Comparison of ENCODE assay signal across 14 cellular contexts in the genomic region with DNA sequence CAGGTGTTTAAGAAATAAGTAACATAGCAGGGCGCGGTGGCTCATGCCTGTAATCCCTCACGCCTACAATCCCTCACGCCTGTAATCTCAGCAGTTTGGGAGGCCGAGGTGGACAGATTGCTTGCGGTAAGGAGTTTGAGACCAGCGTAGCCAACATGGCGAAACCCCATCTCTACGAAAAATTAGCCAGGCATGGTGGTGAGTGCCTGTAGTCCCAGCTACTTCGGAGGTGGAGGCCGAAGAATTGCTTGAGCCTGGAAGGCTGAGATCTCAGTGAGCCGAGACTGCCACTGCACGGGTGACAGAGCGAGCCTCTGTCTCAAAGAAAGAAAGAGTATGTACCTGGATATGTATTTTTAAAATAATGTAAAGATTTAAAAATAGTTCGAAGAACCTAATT. TPM values are rescaled to one million over a fixed set of nuclear protein-coding genes. Genes with fewer than 3 reads are reported as not detected.
A peak's percentile ranks its signal among the peaks of the same experiment; 100 is the strongest.
DNase-seq lines count a peak whose midpoint lies in the region; ATAC-seq and TF ChIP-seq lines count a peak whose summit lies in the region.
"Not testable (repeated sequence)": the region's sequence is repeated elsewhere in the genome, so short reads cannot be mapped to it uniquely, and the experiment has no call there.
"Had no signal": no experiment of that assay in that cellular context is flagged by ENCODE, and none has a peak within 500 bp of the region (broad histone marks: within the 10 kb centered on the region; RNA-seq: fewer than 3 reads in every experiment).

No MANE protein-coding gene starts in this region.

- not testable (repeated sequence) for ATAC-seq in gastroesophageal sphincter; naive B cell (ENCODE audit: low read depth in 2 of 2)

- H3K4me3 ChIP-seq in NB4 (ENCODE audit: low read depth, low read length) (peak overlapping the region; percentile 69), breast epithelium (peak overlapping the region in 1 of 3 donors; percentile 44), spleen (peak overlapping the region in 1 of 8 donors; percentile 33)
- H3K4me3 ChIP-seq in gastroesophageal sphincter: not testable (repeated sequence)

- not testable (repeated sequence) for H3K9me3 ChIP-seq in breast epithelium, gastroesophageal sphincter, spleen

- H3K36me3 Mint-ChIP-seq in Calu3 (ENCODE audit: insufficient read depth, unreplicated experiment); naive B cell: not testable (repeated sequence)

- TF ChIP-seq POLR2A in NB4 (IDR thresholded peaks at IDR 0.05; ENCODE audit: extremely low read depth, insufficient read length); breast epithelium (IDR thresholded peaks at IDR 0.05); gastroesophageal sphincter (IDR thresholded peaks at IDR 0.05); spleen (IDR thresholded peaks at IDR 0.05): not testable (repeated sequence)

- not testable (repeated sequence) for H3K27me3 ChIP-seq in breast epithelium; gastroesophageal sphincter; spleen (replicated peaks in 1 of 7)

- H3K36me3 ChIP-seq in breast epithelium, gastroesophageal sphincter, spleen: not testable (repeated sequence)

- CTCF ChIA-PET in Calu3 (lab: Charles Lee): not testable (repeated sequence)

- intact Hi-C loops in Calu3 (cut with micrococcal nuclease; ENCODE audit: unreplicated experiment); breast epithelium (cut with DNase I; ENCODE audit: low total_unique reads); spleen (cut with DNase I; ENCODE audit: low total_unique reads): not testable (repeated sequence)

- peak overlapping the region; percentile 84 for H3K27ac ChIP-seq in 22Rv1
- peak overlapping the region; percentile 95 for H3K27ac ChIP-seq in VCaP
- H3K27ac ChIP-seq in breast epithelium: peak overlapping the region; percentile 75 to 86
- peak overlapping the region in 3 of 4 donors; percentile 45 to 66 (median 59) for H3K27ac ChIP-seq in gastroesophageal sphincter
- H3K27ac ChIP-seq in spleen: peak overlapping the region in 7 of 8 donors; percentile 30 to 75 (median 45)

- H3K27me3 Mint-ChIP-seq in Calu3 (ENCODE audit: unreplicated experiment): not testable (repeated sequence)
- peaks cover 0 to 29% (median 5%) of the 10 kb centered on the region in 3 donors for H3K27me3 Mint-ChIP-seq in naive B cell

- H3K4me3 Mint-ChIP-seq in Calu3 (ENCODE audit: low read depth, unreplicated experiment) (peak overlapping the region; percentile 58), naive B cell (peak overlapping the region in 2 of 8 donors; percentile 9 to 84)

- BruUV-seq in Calu3 (replicated peaks; lab: Mats Ljungman, UMichigan): not testable (repeated sequence)

- DNase-seq in Calu3; breast epithelium (ENCODE audit: low spot score in 2 of 2); naive B cell; spleen: not testable (repeated sequence)
- DNase-seq in NB4 (ENCODE audit: low read depth): peak; percentile 33

- H3K4me1 ChIP-seq in breast epithelium: not testable (repeated sequence)
- H3K4me1 ChIP-seq in gastroesophageal sphincter: peaks cover 0 to 27% (median 4%) of the 10 kb centered on the region in 3 donors
- peaks cover 0 to 54% (median 21%) of the 10 kb centered on the region in 6 donors for H3K4me1 ChIP-seq in spleen

- not testable (repeated sequence) for TF ChIP-seq EP300 in gastroesophageal sphincter (IDR thresholded peaks at IDR 0.05)

- 39 to 77% methylated on average over 4 to 10 of the region's 15 CpGs for WGBS in gastroesophageal sphincter (ENCODE audit: low coverage in 1 of 2), 2 donors
- WGBS in spleen, 5 donors: 78 to 94% (median 89%) methylated on average over 15 of the region's 15 CpGs

- H3K27ac Mint-ChIP-seq in Calu3 (ENCODE audit: unreplicated experiment): peak overlapping the region; percentile 97
- peak overlapping the region in 5 of 6 donors; percentile 94 to 100 (median 95) for H3K27ac Mint-ChIP-seq in naive B cell

- H3K9me3 Mint-ChIP-seq in Calu3 (ENCODE audit: low read depth, unreplicated experiment); naive B cell: not testable (repeated sequence)

- H3K4me1 Mint-ChIP-seq in Calu3 (ENCODE audit: low read depth, unreplicated experiment): peaks cover 32% of the 10 kb centered on the region
- H3K4me1 Mint-ChIP-seq in naive B cell: peaks cover 21 to 47% (median 37%) of the 10 kb centered on the region in 3 donors

- not testable (repeated sequence) for TF ChIP-seq CTCF in 22Rv1 (IDR thresholded peaks at IDR 0.05); Calu3 (IDR thresholded peaks at IDR 0.05; ENCODE audit: unreplicated experiment); NB4 (IDR thresholded peaks at IDR 0.05; ENCODE audit: low read depth, low read length); VCaP (conservative IDR thresholded peaks at IDR 0.05); breast epithelium (IDR thresholded peaks at IDR 0.05); gastroesophageal sphincter (IDR thresholded peaks at IDR 0.05); spleen (IDR thresholded peaks at IDR 0.05 in 8 of 11, conservative IDR thresholded peaks at IDR 0.05 in 3 of 11)

RNA-seq across cellular contexts. Expression of gene KLRK1, which starts 6.3 kb away (rescaled TPM):
- total RNA-seq in Calu3 (2022) (not detected in 2 replicates), breast epithelium (1 to 10 TPM; 2.6 to 7.0 (median 3.8) TPM), gastroesophageal sphincter (1 to 10 TPM in 2 of 4 donors, under 1 TPM in 2; 0.57 to 2.0 (median 0.97) TPM), spleen (10 to 100 TPM; 30.5 to 64.6 (median 39.9) TPM)
- polyA plus RNA-seq in naive B cell (ENCODE audit: low read depth in 6 of 6) (10 to 100 TPM in 4 of 6 donors, 1 to 10 TPM in 2; 3.3 to 56.7 (median 35.3) TPM), spleen (10 to 100 TPM; 12.3 to 78.1 (median 45.9) TPM)
- total RNA-seq: esophagus mucosa, IMR-90 had no signal
- polyA plus RNA-seq: IMR-90 had no signal

RNA-seq across cellular contexts. Expression of gene KLRC4, which starts 13.4 kb away (rescaled TPM):
- total RNA-seq in Calu3 (2022) (not detected in 2 replicates), breast epithelium (1 to 10 TPM in 1 of 3 donors, under 1 TPM in 1, not detected in 1; 0.66 to 1.5 TPM), gastroesophageal sphincter (1 to 10 TPM in 1 of 4 donors, not detected in 3; 2.3 TPM), spleen (10 to 100 TPM in 3 of 7 donors, 1 to 10 TPM in 4; 4.1 to 14.6 (median 6.7) TPM)
- polyA plus RNA-seq in naive B cell (ENCODE audit: low read depth in 6 of 6) (not detected), spleen (under 1 TPM; 0.22 to 0.52 (median 0.28) TPM)
- total RNA-seq: activated B cell treated with CpG ODN at 0.5 μM for 24 hours, esophagus mucosa, frontal cortex, IMR-90, vagina had no signal
- polyA plus RNA-seq: IMR-90 had no signal

RNA-seq across cellular contexts. Expression of gene KLRC3, which starts 24.2 kb away (rescaled TPM):
- not detected in 2 replicates for total RNA-seq in Calu3 (2022)
- not detected for total RNA-seq in breast epithelium
- not detected for total RNA-seq in gastroesophageal sphincter
- polyA plus RNA-seq in naive B cell (ENCODE audit: low read depth in 6 of 6): not detected
- 1 to 10 TPM in 6 of 7 donors, under 1 TPM in 1; 0.76 to 5.8 (median 2.4) TPM for total RNA-seq in spleen
- 1 to 10 TPM in 1 of 3 donors, under 1 TPM in 2; 0.13 to 2.7 (median 0.98) TPM for polyA plus RNA-seq in spleen
- total RNA-seq: activated B cell treated with CpG ODN at 0.5 μM for 24 hours, esophagus mucosa, IMR-90, vagina had no signal
- polyA plus RNA-seq: IMR-90 had no signal

RNA-seq across cellular contexts. Expression of gene KLRC2, which starts 39.6 kb away (rescaled TPM):
- total RNA-seq in Calu3 (2022): not detected in 2 replicates
- total RNA-seq in breast epithelium: 1 to 10 TPM; 1.6 to 2.1 (median 2.0) TPM
- under 1 TPM in 1 of 4 donors, not detected in 3; 0.40 TPM for total RNA-seq in gastroesophageal sphincter
- not detected for polyA plus RNA-seq in naive B cell (ENCODE audit: low read depth in 6 of 6)
- 10 to 100 TPM in 2 of 7 donors, 1 to 10 TPM in 5; 2.6 to 20.8 (median 5.0) TPM for total RNA-seq in spleen
- 1 to 10 TPM; 1.4 to 1.9 (median 1.5) TPM for polyA plus RNA-seq in spleen
- total RNA-seq: activated B cell treated with CpG ODN at 0.5 μM for 24 hours, IMR-90 had no signal
- polyA plus RNA-seq: IMR-90 had no signal

RNA-seq across cellular contexts. Expression of gene KLRC1, which starts 57.0 kb away (rescaled TPM):
- not detected in 2 replicates for total RNA-seq in Calu3 (2022)
- 1 to 10 TPM in 2 of 3 donors, under 1 TPM in 1; 0.48 to 8.3 (median 3.3) TPM for total RNA-seq in breast epithelium
- total RNA-seq in gastroesophageal sphincter: 1 to 10 TPM in 1 of 4 donors, under 1 TPM in 1, not detected in 2; 0.62 to 1.1 TPM
- under 1 TPM in 3 of 6 donors, not detected in 3; 0.23 to 0.26 (median 0.25) TPM for polyA plus RNA-seq in naive B cell (ENCODE audit: low read depth in 6 of 6)
- total RNA-seq in spleen: 10 to 100 TPM in 1 of 7 donors, 1 to 10 TPM in 6; 1.5 to 11.0 (median 4.6) TPM
- polyA plus RNA-seq in spleen: 1 to 10 TPM in 2 of 3 donors, under 1 TPM in 1; 0.77 to 2.3 (median 2.1) TPM
- total RNA-seq: activated B cell treated with CpG ODN at 0.5 μM for 24 hours, esophagus mucosa, frontal cortex, IMR-90, temporal lobe had no signal
- polyA plus RNA-seq: IMR-90 had no signal

Comparison
In these comparisons a context has a peak if more than half of its experiments do, and no peak if none do; other contexts are left out.
1. H3K27ac ChIP-seq: peak in every context shown above with its lines; median percentile 95 in VCaP; 84 in 22Rv1; 80 in breast epithelium; 59 in gastroesophageal sphincter; 45 in spleen.